Comparison of ENCODE assay signal across 15 cellular contexts in the genomic region with DNA sequence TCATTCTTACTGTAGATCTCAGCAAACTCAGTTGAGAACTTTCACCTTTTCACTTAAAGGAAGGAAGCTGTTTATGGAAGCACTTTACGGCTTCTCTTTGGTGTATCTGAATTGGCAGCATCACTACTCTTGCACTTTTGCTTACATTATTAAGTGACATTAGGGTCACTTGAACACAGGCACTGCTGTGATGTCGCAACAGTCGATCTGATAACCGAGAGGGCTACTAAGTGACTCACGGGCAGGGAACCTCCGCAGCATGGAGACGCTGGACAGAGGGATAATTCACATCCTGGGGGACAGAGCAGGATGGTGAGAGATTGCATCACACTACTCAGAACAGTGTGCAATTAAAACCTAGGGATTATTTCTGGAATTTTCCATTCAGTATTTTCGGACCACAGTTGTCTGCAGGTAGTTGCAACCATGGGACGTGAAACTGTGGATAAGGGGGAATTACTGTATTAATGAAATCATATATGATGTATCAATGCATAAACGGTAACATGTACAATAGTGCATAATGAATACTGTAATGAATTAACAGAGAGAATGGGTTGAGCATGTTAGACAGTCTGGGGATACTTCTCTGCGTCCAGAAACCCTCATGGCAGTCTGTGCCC. TPM values are rescaled to one million over a fixed set of nuclear protein-coding genes. Genes with fewer than 3 reads are reported as not detected.
DNase-seq lines count a peak whose midpoint lies in the region; ATAC-seq and TF ChIP-seq lines count a peak whose summit lies in the region.
"Had no signal": no experiment of that assay in that cellular context is flagged by ENCODE, and none has a peak within 500 bp of the region (broad histone marks: within the 10 kb centered on the region; RNA-seq: fewer than 3 reads in every experiment).

No MANE protein-coding gene starts in this region.

- no peak for TF ChIP-seq POLR2A in NB4 (IDR thresholded peaks at IDR 0.05; ENCODE audit: extremely low read depth, insufficient read length)

- DNase-seq in EL (peak; percentile 86), NB4 (ENCODE audit: low read depth) (peak; percentile 42), choroid plexus epithelial cell (ENCODE audit: low read depth) (peak; percentile 45), posterior vena cava (ENCODE audit: low spot score) (peak; percentile 72), GOT3 (lab: John Stamatoyannopoulos, UW) (no peak), dermis blood vessel endothelial cell (no peak)
- DNase-seq: activated CD4-positive, alpha-beta T cell treated with anti-CD3 and anti-CD28 coated beads for 36 hours; CD4-positive, CD25-positive, alpha-beta regulatory T cell; NCI-H187 treated with DMSO at 0.1 percent for 48 hours; NK-92 treated with Interleukin-12 subunit alpha and Interleukin-12 subunit beta, amount 100 ng/mL, for 24 hours; stimulated activated CD4-positive, alpha-beta T cell treated with anti-CD3 and anti-CD28 coated beads, Interleukin-4, amount 100 ng/mL, for 24 hours; stimulated activated naive CD8-positive, alpha-beta T cell treated with anti-CD3 and anti-CD28 coated beads, Interleukin-15, Interleukin-2, amounts not matched to agents 100 U/mL and 50 U/mL, for 24 hours had no signal

- H3K4me3 ChIP-seq in NB4 (ENCODE audit: low read depth, low read length) (no peak overlapping the region), choroid plexus epithelial cell (ENCODE audit: low read depth, low read length) (no peak overlapping the region)

- ATAC-seq in HG02870 (IDR thresholded peaks at IDR 0.05; ENCODE audit: unreplicated experiment), result no peak
- ATAC-seq in HG02938 (IDR thresholded peaks at IDR 0.05; ENCODE audit: unreplicated experiment), result no peak
- ATAC-seq: activated CD4-positive, alpha-beta T cell treated with anti-CD3 and anti-CD28 coated beads for 36 hours; stimulated activated naive CD8-positive, alpha-beta T cell treated with anti-CD3 and anti-CD28 coated beads, Interleukin-15, Interleukin-2, amounts not matched to agents 100 U/mL and 50 U/mL, for 24 hours had no signal

- no peak for TF ChIP-seq CTCF in NB4 (IDR thresholded peaks at IDR 0.05; ENCODE audit: low read depth, low read length)
- TF ChIP-seq CTCF in choroid plexus epithelial cell (conservative IDR thresholded peaks at IDR 0.05; ENCODE audit: low read depth, low read length), result no peak

- intact Hi-C loops in posterior vena cava (cut with DNase I), result no loop called here

RNA-seq across cellular contexts. Expression of gene DNAH2, which starts 56.6 kb away (rescaled TPM):
- 1 to 10 TPM in 1 of 2 donors, under 1 TPM in 1; 0.19 to 1.3 TPM for total RNA-seq in posterior vena cava
- 0.42 TPM in 1 of 2 replicates, not detected in the other for total RNA-seq in dermis blood vessel endothelial cell
- total RNA-seq: activated CD4-positive, alpha-beta T cell treated with anti-CD3 and anti-CD28 coated beads for 36 hours; activated T-helper 1 cell treated with anti-CD3 and anti-CD28 coated beads, Interleukin-12 subunit alpha, Interleukin-12 subunit beta, Interleukin-2, Interleukin-4 antibody, amounts not matched to agents 30 ng/mL and 10 ng/mL and 1 ng/mL, durations not matched to agents 14 hours and 24 hours and 36 hours; CD4-positive, CD25-positive, alpha-beta regulatory T cell had no signal

RNA-seq across cellular contexts. Expression of gene KDM6B, which starts 59.9 kb away (rescaled TPM):
- 10 to 100 TPM; 21.0 to 29.0 TPM for total RNA-seq in posterior vena cava
- total RNA-seq in dermis blood vessel endothelial cell, result 7.6 and 10.6 TPM in 2 replicates

Comparison
In these comparisons a context has a peak if more than half of its experiments do, and no peak if none do; other contexts are left out.
1. DNase-seq: peak in EL (single experiment), NB4 (single experiment), choroid plexus epithelial cell (single experiment) and posterior vena cava (single experiment); none in GOT3 (single experiment) and dermis blood vessel endothelial cell (single experiment).